ENCODE assay signal across 29 cellular contexts in genomic region chr3:150202696-150203095, GRCh38.
DNase-seq lines count a peak whose midpoint lies in the region; ATAC-seq and TF ChIP-seq lines count a peak whose summit lies in the region.
"Had no signal": no experiment of that assay in that cellular context is flagged by ENCODE, and none has a peak within 500 bp of the region (broad histone marks: within the 10 kb centered on the region; RNA-seq: fewer than 3 reads in every experiment).

No MANE protein-coding gene starts in this region.

- H3K36me3 Mint-ChIP-seq in activated CD4-positive, alpha-beta T cell treated with anti-CD3 and anti-CD28 coated beads, Interleukin-2, amount 10 ng/mL, durations not matched to agents 7 days and 5 days (ENCODE audit: low read depth): no peaks in the 10 kb centered on the region
- H3K36me3 Mint-ChIP-seq: mesothelial cell of epicardium; naive thymus-derived CD4-positive, alpha-beta T cell had no signal

- peaks cover 15% of the 10 kb centered on the region for H3K4me1 ChIP-seq in A673 (ENCODE audit: insufficient read depth, low read length, poor library complexity, severe bottlenecking)
- H3K4me1 ChIP-seq in thyroid gland: no peaks in the 10 kb centered on the region
- H3K4me1 ChIP-seq: Caco-2, stomach had no signal

- H3K27ac ChIP-seq in A673 (ENCODE audit: low read depth, low read length, poor library complexity, severe bottlenecking) (no peak overlapping the region), thyroid gland (no peak overlapping the region)
- H3K27ac ChIP-seq: HL-60, PC-9, stomach had no signal

- TF ChIP-seq CTCF in A673 (conservative IDR thresholded peaks at IDR 0.05; ENCODE audit: low read depth, low read length) (no peak), thyroid gland (IDR thresholded peaks at IDR 0.05) (no peak)

- intact Hi-C loops in A673 (cut with micrococcal nuclease; ENCODE audit: unreplicated experiment) (no loop called here), thyroid gland (cut with DNase I) (no loop called here)

- no peak for TF ChIP-seq POLR2A in thyroid gland (IDR thresholded peaks at IDR 0.05)

- no peaks in the 10 kb centered on the region for H3K27me3 ChIP-seq in A673 (replicated peaks; ENCODE audit: insufficient read depth, low read depth, low read length, poor library complexity)
- H3K27me3 ChIP-seq in thyroid gland: no peaks in the 10 kb centered on the region
- H3K27me3 ChIP-seq: tibial nerve had no signal

- H3K4me3 Mint-ChIP-seq in activated CD4-positive, alpha-beta T cell treated with anti-CD3 and anti-CD28 coated beads, Interleukin-2, amount 10 ng/mL, durations not matched to agents 7 days and 5 days: no peak overlapping the region
- H3K4me3 Mint-ChIP-seq: activated naive CD8-positive, alpha-beta T cell treated with anti-CD3 and anti-CD28 coated beads, Interleukin-2, amount 50 U/mL, for 24 hours; mesothelial cell of epicardium; naive thymus-derived CD4-positive, alpha-beta T cell had no signal

- no peaks in the 10 kb centered on the region for H3K4me1 Mint-ChIP-seq in activated CD4-positive, alpha-beta T cell treated with anti-CD3 and anti-CD28 coated beads, Interleukin-2, amount 10 ng/mL, durations not matched to agents 7 days and 5 days
- H3K4me1 Mint-ChIP-seq: activated naive CD8-positive, alpha-beta T cell treated with anti-CD3 and anti-CD28 coated beads, Interleukin-2, amount 50 U/mL, for 24 hours; mesothelial cell of epicardium; naive thymus-derived CD4-positive, alpha-beta T cell had no signal

- H3K9me3 Mint-ChIP-seq in activated CD4-positive, alpha-beta T cell treated with anti-CD3 and anti-CD28 coated beads, Interleukin-2, amount 10 ng/mL, durations not matched to agents 7 days and 5 days: no peaks in the 10 kb centered on the region
- H3K9me3 Mint-ChIP-seq: activated naive CD8-positive, alpha-beta T cell treated with anti-CD3 and anti-CD28 coated beads, Interleukin-2, amount 50 U/mL, for 24 hours; naive thymus-derived CD4-positive, alpha-beta T cell had no signal

- no peaks in the 10 kb centered on the region for H3K36me3 ChIP-seq in A673 (ENCODE audit: insufficient read depth, low read length, poor library complexity, severe bottlenecking)
- no peaks in the 10 kb centered on the region for H3K36me3 ChIP-seq in thyroid gland
- H3K36me3 ChIP-seq: stomach, tibial nerve had no signal

- H3K4me3 ChIP-seq in A673 (ENCODE audit: low read depth, low read length, poor library complexity, severe bottlenecking) (no peak overlapping the region), thyroid gland (replicated peaks in 1 of 3) (no peak overlapping the region)
- H3K4me3 ChIP-seq: PC-9, skin epidermis, stomach, tibial nerve had no signal

- no peaks in the 10 kb centered on the region for H3K9me3 ChIP-seq in A673 (ENCODE audit: low read depth, low read length, poor library complexity, severe bottlenecking)
- H3K9me3 ChIP-seq in thyroid gland: no peaks in the 10 kb centered on the region
- H3K9me3 ChIP-seq: Caco-2 had no signal

- DNase-seq in A673 (ENCODE audit: low spot score) (peak; percentile 79), DMS79 treated with DMSO at 0.1 percent for 48 hours (lab: John Stamatoyannopoulos, UW) (peak; percentile 74), RPMI7951 (ENCODE audit: low read depth) (peak; percentile 38), globus pallidus (ENCODE audit: low spot score) (peak; percentile 51), thyroid gland (no peak)
- DNase-seq in activated CD4-positive, alpha-beta T cell treated with anti-CD3 and anti-CD28 coated beads, Interleukin-2, amount 10 ng/mL, durations not matched to agents 7 days and 5 days: no peak
- DNase-seq: ACHN; activated CD4-positive, alpha-beta T cell treated with anti-CD3 and anti-CD28 coated beads for 4 hours; activated CD8-positive, alpha-beta memory T cell treated with anti-CD3 and anti-CD28 coated beads for 24 hours; activated gamma-delta T cell; activated naive CD8-positive, alpha-beta T cell treated with anti-CD3 and anti-CD28 coated beads, Interleukin-2, amount 50 U/mL, for 24 hours; C1 segment of cervical spinal cord; Caco-2; Karpas-422; kidney; MV-4-11; naive thymus-derived CD4-positive, alpha-beta T cell; NCI-H1930; NK-92 treated with Interleukin-12 subunit alpha and Interleukin-12 subunit beta, amount 100 ng/mL, for 24 hours; occipital lobe; PC-9; SHP77; stomach had no signal

- POLR2A ChIA-PET in A673 (lab: Charles Lee; ENCODE audit: low non-redundant PET): interaction anchor here (0.6 to 0.7 kb wide), 2 partner anchors 86 to 404 kb away, joined by 3 read pairs; no protein-coding TSS in a partner anchor
- POLR2A ChIA-PET in activated CD4-positive, alpha-beta T cell treated with anti-CD3 and anti-CD28 coated beads, Interleukin-2, amount 10 ng/mL, durations not matched to agents 7 days and 5 days (lab: Charles Lee): no interaction called here

- no peak overlapping the region for H3K27ac Mint-ChIP-seq in activated CD4-positive, alpha-beta T cell treated with anti-CD3 and anti-CD28 coated beads, Interleukin-2, amount 10 ng/mL, durations not matched to agents 7 days and 5 days
- H3K27ac Mint-ChIP-seq: activated naive CD8-positive, alpha-beta T cell treated with anti-CD3 and anti-CD28 coated beads, Interleukin-2, amount 50 U/mL, for 24 hours; mesothelial cell of epicardium; naive thymus-derived CD4-positive, alpha-beta T cell had no signal

- no peak for ATAC-seq in HG02588 (IDR thresholded peaks at IDR 0.05; ENCODE audit: unreplicated experiment)
- ATAC-seq: activated naive CD8-positive, alpha-beta T cell treated with anti-CD3 and anti-CD28 coated beads, Interleukin-2, amount 50 U/mL, for 24 hours; HepG2; naive thymus-derived CD4-positive, alpha-beta T cell had no signal

- CTCF ChIA-PET in A673 (lab: Charles Lee): no interaction called here
- CTCF ChIA-PET in activated CD4-positive, alpha-beta T cell treated with anti-CD3 and anti-CD28 coated beads, Interleukin-2, amount 10 ng/mL, durations not matched to agents 7 days and 5 days (lab: Charles Lee): interaction anchor here (0.7 kb wide), 1 partner anchor 181 kb away, joined by 4 read pairs; no protein-coding TSS in a partner anchor

- no TSS peak for BruUV-seq in A673 (replicated peaks; lab: Mats Ljungman, UMichigan)

- WGBS in thyroid gland, 2 donors: 29 to 55% methylated on average over 1 of the region's 1 CpG

- peaks cover 21% of the 10 kb centered on the region for H3K27me3 Mint-ChIP-seq in activated CD4-positive, alpha-beta T cell treated with anti-CD3 and anti-CD28 coated beads, Interleukin-2, amount 10 ng/mL, durations not matched to agents 7 days and 5 days

Comparison
In these comparisons a context has a peak if more than half of its experiments do, and no peak if none do; other contexts are left out.
1. DNase-seq: peak in A673 (single experiment), DMS79 treated with DMSO at 0.1 percent for 48 hours (single experiment), RPMI7951 (single experiment) and globus pallidus (single experiment); none in activated CD4-positive, alpha-beta T cell treated with anti-CD3 and anti-CD28 coated beads, Interleukin-2, amount 10 ng/mL, durations not matched to agents 7 days and 5 days (single experiment) and thyroid gland (0 of 2).